Comparison of ENCODE assay signal across 6 cellular contexts in the genomic region with DNA sequence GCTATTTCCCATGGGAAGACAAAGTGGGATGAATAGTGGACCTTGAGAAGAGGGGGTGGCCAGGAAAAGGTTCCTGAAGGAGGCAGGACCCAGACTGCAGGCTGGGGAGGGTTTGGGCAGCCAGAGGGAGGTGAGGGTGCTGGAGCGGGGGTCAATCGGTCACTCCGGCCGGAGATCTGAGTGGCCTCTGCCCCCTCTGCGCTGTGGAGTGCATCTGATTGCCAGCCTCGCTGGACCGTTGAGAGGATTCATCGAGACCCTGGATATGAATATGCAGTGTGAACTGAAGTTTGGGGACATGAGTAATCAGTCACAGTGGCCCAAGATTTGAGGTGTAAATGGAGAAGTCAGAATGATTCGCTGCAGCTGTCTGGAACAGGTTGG. TPM values are rescaled to one million over a fixed set of nuclear protein-coding genes. Genes with fewer than 3 reads are reported as not detected.
DNase-seq lines count a peak whose midpoint lies in the region; ATAC-seq, FAIRE-seq and TF ChIP-seq lines count a peak whose summit lies in the region.

No MANE protein-coding gene starts in this region.

- H3K79me2 ChIP-seq in ACC112 (ENCODE audit: control insufficient read depth, insufficient read depth, low read length, unreplicated experiment) (peaks cover 29% of the 10 kb centered on the region), keratinocyte (ENCODE audit: control insufficient read depth, insufficient read depth, low read length) (peaks cover 34% of the 10 kb centered on the region)

- H3K4me3 Mint-ChIP-seq in T-helper 17 cell: peak overlapping the region; percentile 100

- no peak for FAIRE-seq in keratinocyte (lab: Jason Lieb, UNC)

- peak overlapping the region; percentile 76 for H3K27ac ChIP-seq in ACC112 (ENCODE audit: low read depth, low read length)
- peak overlapping the region; percentile 94 for H3K27ac ChIP-seq in keratinocyte (ENCODE audit: control insufficient read depth, insufficient read depth, low read length)

- H3K9ac ChIP-seq in keratinocyte (ENCODE audit: control insufficient read depth, extremely low read depth, insufficient read depth, low read length): peak overlapping the region; percentile 99

- no peak for ATAC-seq in T-helper 17 cell

- H4K20me1 ChIP-seq in keratinocyte (ENCODE audit: control insufficient read depth, extremely low read depth, insufficient read depth, low read length): no peaks in the 10 kb centered on the region

- H3K4me1 ChIP-seq in ACC112 (ENCODE audit: control insufficient read depth, insufficient read depth, low read length, unreplicated experiment) (no peaks in the 10 kb centered on the region), keratinocyte (ENCODE audit: control insufficient read depth, extremely low read depth, insufficient read depth, low read length) (peaks cover 19% of the 10 kb centered on the region)

- DNase-seq in T-helper 17 cell (no peak), keratinocyte (ENCODE audit: low read depth, low spot score) (no peak), SW480 (ENCODE audit: low spot score) (no peak), iPS-NIHi7 (ENCODE audit: extremely low spot score) (no peak)
- DNase-seq in activated CD8-positive, alpha-beta memory T cell treated with anti-CD3 and anti-CD28 coated beads for 24 hours: no peak

- peaks cover 52% of the 10 kb centered on the region for H3K4me1 Mint-ChIP-seq in T-helper 17 cell

- H3K27me3 ChIP-seq in ACC112 (ENCODE audit: insufficient read depth, low read length) (no peaks in the 10 kb centered on the region), keratinocyte (ENCODE audit: control insufficient read depth, extremely low read depth, insufficient read depth, low read length) (no peaks in the 10 kb centered on the region)

- TF ChIP-seq CTCF in keratinocyte (optimal IDR thresholded peaks at IDR 0.05 in 1 of 3, IDR thresholded peaks at IDR 0.05 in 1 of 3, conservative IDR thresholded peaks at IDR 0.05 in 1 of 3; ENCODE audit: extremely low read depth in 1 of 3, insufficient read depth in 2 of 3, low read length in 3 of 3): no peak

- H3K36me3 ChIP-seq in ACC112 (ENCODE audit: insufficient read depth, low read length): no peaks in the 10 kb centered on the region
- H3K36me3 ChIP-seq in keratinocyte (ENCODE audit: control insufficient read depth in 2 of 2, extremely low read depth in 1 of 2, insufficient read depth in 2 of 2, low read length in 2 of 2): peaks cover 0 to 2% of the 10 kb centered on the region in 2 experiments

- peak overlapping the region; percentile 89 for H3K4me3 ChIP-seq in ACC112 (ENCODE audit: low read depth, low read length)
- H3K4me3 ChIP-seq in keratinocyte (ENCODE audit: control insufficient read depth in 2 of 3, extremely low read depth in 1 of 3, insufficient read depth in 2 of 3, low read depth in 1 of 3, low read length in 3 of 3): peak overlapping the region; percentile 88 to 99 (median 95)

- dilution Hi-C loops in keratinocyte (cut with MboI; ENCODE audit: extremely low pct_ligation_motif_present, low sequenced_read_pairs): no loop called here

- H3K36me3 Mint-ChIP-seq in T-helper 17 cell (ENCODE audit: low read depth): peaks cover 15% of the 10 kb centered on the region

- H3K4me2 ChIP-seq in keratinocyte (ENCODE audit: control insufficient read depth, extremely low read depth, insufficient read depth, low read depth, low read length): peak overlapping the region; percentile 98

- H3K27ac Mint-ChIP-seq in T-helper 17 cell: peak overlapping the region; percentile 100

- H3K9me3 ChIP-seq in T-helper 17 cell (ENCODE audit: control insufficient read depth, low read length, poor library complexity, severe bottlenecking): no peaks in the 10 kb centered on the region
- H3K9me3 ChIP-seq in keratinocyte (ENCODE audit: control insufficient read depth, low read depth, low read length): no peaks in the 10 kb centered on the region

- H3K9me1 ChIP-seq in keratinocyte (ENCODE audit: control insufficient read depth, extremely low read depth, insufficient read depth, low read length): peaks cover 2% of the 10 kb centered on the region

- H2AFZ ChIP-seq in ACC112 (ENCODE audit: low read length, unreplicated experiment) (no peak overlapping the region), keratinocyte (ENCODE audit: control insufficient read depth, low read length) (peak overlapping the region; percentile 76)

- H3K27me3 Mint-ChIP-seq in T-helper 17 cell: no peaks in the 10 kb centered on the region

RNA-seq across cellular contexts. Expression of a gene that starts 5.5 kb away (rescaled TPM):
- 10 to 100 TPM; 40.3 to 41.8 TPM for total RNA-seq in T-helper 17 cell
- polyA plus RNA-seq in keratinocyte: 3.0 to 8.3 TPM (median 3.7 TPM) in 3 replicates
- 3.4 TPM for polyA plus RNA-seq in keratinocyte (2011; ENCODE audit: low read depth)
- 9.4 and 16.5 TPM in 2 replicates for polyA plus RNA-seq in keratinocyte (2011; cell fraction: cytosol; rRNA removed)
- polyA plus RNA-seq in keratinocyte (2011; cell fraction: nucleus; rRNA removed): 15.2 and 24.1 TPM in 2 replicates
- 20.5 and 21.3 TPM in 2 replicates for polyA plus RNA-seq in keratinocyte (2012; ENCODE audit: low replicate concordance)
- 3.1 to 16.1 TPM (median 4.9 TPM) in 3 replicates for polyA minus RNA-seq in keratinocyte
- 15.3 TPM for polyA minus RNA-seq in keratinocyte (2011; cell fraction: cytosol; rRNA and poly(A)+ RNA removed)
- 3.5 and 4.3 TPM in 2 replicates for polyA minus RNA-seq in keratinocyte (2011; cell fraction: nucleus; rRNA and poly(A)+ RNA removed)

RNA-seq across cellular contexts. Expression of a gene that starts 8.1 kb away (rescaled TPM):
- 10 to 100 TPM; 24.7 to 26.3 TPM for total RNA-seq in T-helper 17 cell
- polyA plus RNA-seq in keratinocyte: 14.8 to 18.7 TPM (median 17.1 TPM) in 3 replicates
- polyA plus RNA-seq in keratinocyte (2011; ENCODE audit: low read depth): 5.0 TPM
- polyA plus RNA-seq in keratinocyte (2011; cell fraction: cytosol; rRNA removed): 15.0 and 26.2 TPM in 2 replicates
- 12.8 and 15.9 TPM in 2 replicates for polyA plus RNA-seq in keratinocyte (2011; cell fraction: nucleus; rRNA removed)
- polyA plus RNA-seq in keratinocyte (2012; ENCODE audit: low replicate concordance): 23.6 and 36.3 TPM in 2 replicates
- polyA minus RNA-seq in keratinocyte: 13.6 to 28.6 TPM (median 26.6 TPM) in 3 replicates
- polyA minus RNA-seq in keratinocyte (2011; cell fraction: cytosol; rRNA and poly(A)+ RNA removed): 21.7 TPM
- 6.0 and 7.7 TPM in 2 replicates for polyA minus RNA-seq in keratinocyte (2011; cell fraction: nucleus; rRNA and poly(A)+ RNA removed)

RNA-seq across cellular contexts. Expression of a gene that starts 11.0 kb away (rescaled TPM):
- 10 to 100 TPM; 11.3 to 13.8 TPM for total RNA-seq in T-helper 17 cell
- 1.9 to 2.3 TPM (median 2.1 TPM) in 3 replicates for polyA plus RNA-seq in keratinocyte
- polyA plus RNA-seq in keratinocyte (2011; ENCODE audit: low read depth): 1.5 TPM
- polyA plus RNA-seq in keratinocyte (2011; cell fraction: cytosol; rRNA removed): 1.0 and 2.0 TPM in 2 replicates
- polyA plus RNA-seq in keratinocyte (2011; cell fraction: nucleus; rRNA removed): 3.1 and 3.5 TPM in 2 replicates
- polyA plus RNA-seq in keratinocyte (2012; ENCODE audit: low replicate concordance): 2.0 and 4.2 TPM in 2 replicates
- 1.6 to 3.7 TPM (median 2.5 TPM) in 3 replicates for polyA minus RNA-seq in keratinocyte
- 1.9 TPM for polyA minus RNA-seq in keratinocyte (2011; cell fraction: cytosol; rRNA and poly(A)+ RNA removed)
- 1.1 and 1.6 TPM in 2 replicates for polyA minus RNA-seq in keratinocyte (2011; cell fraction: nucleus; rRNA and poly(A)+ RNA removed)

RNA-seq across cellular contexts. Expression of a gene that starts 12.7 kb away (rescaled TPM):
- total RNA-seq in T-helper 17 cell: 1 to 10 TPM; 1.1 to 1.6 TPM
- polyA plus RNA-seq in keratinocyte: 2.3 to 3.5 TPM (median 3.1 TPM) in 3 replicates
- polyA plus RNA-seq in keratinocyte (2011; ENCODE audit: low read depth): 1.8 TPM
- 1.6 and 4.0 TPM in 2 replicates for polyA plus RNA-seq in keratinocyte (2011; cell fraction: cytosol; rRNA removed)
- 2.4 and 4.4 TPM in 2 replicates for polyA plus RNA-seq in keratinocyte (2011; cell fraction: nucleus; rRNA removed)
- polyA plus RNA-seq in keratinocyte (2012; ENCODE audit: low replicate concordance): 2.8 and 4.6 TPM in 2 replicates
- polyA minus RNA-seq in keratinocyte: 0.96 to 3.7 TPM (median 1.1 TPM) in 3 replicates
- 1.5 TPM for polyA minus RNA-seq in keratinocyte (2011; cell fraction: cytosol; rRNA and poly(A)+ RNA removed)
- 0.62 and 0.84 TPM in 2 replicates for polyA minus RNA-seq in keratinocyte (2011; cell fraction: nucleus; rRNA and poly(A)+ RNA removed)

RNA-seq across cellular contexts. Expression of a gene that starts 19.5 kb away (rescaled TPM):
- total RNA-seq in T-helper 17 cell: 100 to 1,000 TPM; 248 to 258 TPM
- polyA plus RNA-seq in keratinocyte: 109 to 157 TPM (median 109 TPM) in 3 replicates
- polyA plus RNA-seq in keratinocyte (2011; ENCODE audit: low read depth): 104 TPM
- polyA plus RNA-seq in keratinocyte (2011; cell fraction: cytosol; rRNA removed): 71.4 and 181 TPM in 2 replicates
- 194 and 249 TPM in 2 replicates for polyA plus RNA-seq in keratinocyte (2011; cell fraction: nucleus; rRNA removed)
- polyA plus RNA-seq in keratinocyte (2012; ENCODE audit: low replicate concordance): 74.1 and 161 TPM in 2 replicates
- polyA minus RNA-seq in keratinocyte: 80.8 to 152 TPM (median 96.3 TPM) in 3 replicates
- 148 TPM for polyA minus RNA-seq in keratinocyte (2011; cell fraction: cytosol; rRNA and poly(A)+ RNA removed)
- 94.0 and 97.5 TPM in 2 replicates for polyA minus RNA-seq in keratinocyte (2011; cell fraction: nucleus; rRNA and poly(A)+ RNA removed)
